1 cellular context compared by ENCODE assay signal in the genomic region with DNA sequence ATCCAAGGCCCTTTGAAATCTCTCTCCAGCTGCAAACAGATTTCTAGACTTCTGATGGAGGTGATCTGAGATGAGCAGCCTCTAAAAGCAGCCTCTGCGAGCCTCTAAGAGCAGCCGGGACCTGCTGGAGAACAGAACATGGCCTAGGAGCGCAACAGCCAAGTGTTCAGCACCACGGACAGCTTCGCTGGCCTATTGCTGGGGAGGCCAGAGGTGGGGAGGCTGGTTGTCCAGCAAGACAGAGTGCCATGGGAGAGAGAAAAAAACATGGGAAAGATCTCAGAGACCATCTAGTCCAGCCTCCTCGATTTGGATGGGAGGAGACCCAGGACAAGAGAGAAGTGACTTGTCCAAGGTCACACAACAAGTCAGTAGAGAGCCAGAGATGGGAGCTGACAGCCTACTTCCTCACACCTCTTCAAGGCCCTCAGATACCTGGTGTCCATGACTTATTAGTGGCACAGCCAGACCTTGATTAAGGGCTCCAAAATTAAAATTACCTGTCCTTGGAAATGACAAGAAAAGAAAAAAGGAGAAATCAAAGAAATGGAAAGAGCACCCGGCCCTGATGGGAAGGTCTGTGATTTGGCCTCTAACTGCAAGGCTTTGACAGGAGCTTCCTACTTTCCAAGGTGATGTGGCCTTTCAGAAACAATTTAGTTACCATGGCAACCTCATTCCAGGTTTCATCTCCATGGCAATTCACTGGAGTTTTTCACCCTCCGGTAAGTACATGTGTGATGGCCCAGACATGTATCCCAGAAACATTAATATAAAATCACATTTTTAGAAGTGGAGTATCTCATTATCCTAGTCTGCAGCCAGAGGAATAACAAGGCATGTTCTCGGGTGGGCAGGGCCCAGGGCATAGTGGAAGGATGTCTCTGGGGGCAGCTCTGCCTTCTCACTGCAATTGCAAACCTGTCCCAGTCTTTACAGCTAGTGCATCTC.
TF ChIP-seq lines count a peak whose summit lies in the region.

No MANE protein-coding gene starts in this region.

TF ChIP-seq in WTC11, 78 proteins besides CTCF, POLR2A, EP300 and RAD21 (continued from another document):
- TF ChIP-seq, protein P1, sequence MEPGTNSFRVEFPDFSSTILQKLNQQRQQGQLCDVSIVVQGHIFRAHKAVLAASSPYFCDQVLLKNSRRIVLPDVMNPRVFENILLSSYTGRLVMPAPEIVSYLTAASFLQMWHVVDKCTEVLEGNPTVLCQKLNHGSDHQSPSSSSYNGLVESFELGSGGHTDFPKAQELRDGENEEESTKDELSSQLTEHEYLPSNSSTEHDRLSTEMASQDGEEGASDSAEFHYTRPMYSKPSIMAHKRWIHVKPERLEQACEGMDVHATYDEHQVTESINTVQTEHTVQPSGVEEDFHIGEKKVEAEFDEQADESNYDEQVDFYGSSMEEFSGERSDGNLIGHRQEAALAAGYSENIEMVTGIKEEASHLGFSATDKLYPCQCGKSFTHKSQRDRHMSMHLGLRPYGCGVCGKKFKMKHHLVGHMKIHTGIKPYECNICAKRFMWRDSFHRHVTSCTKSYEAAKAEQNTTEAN (CRISPR knock-in tag; IDR thresholded peaks at IDR 0.05), result no peak
- TF ChIP-seq E2F5 (CRISPR knock-in tag; IDR thresholded peaks at IDR 0.05), result no peak
- no peak for TF ChIP-seq CREB1 (CRISPR knock-in tag; IDR thresholded peaks at IDR 0.05)
- TF ChIP-seq, protein P2, sequence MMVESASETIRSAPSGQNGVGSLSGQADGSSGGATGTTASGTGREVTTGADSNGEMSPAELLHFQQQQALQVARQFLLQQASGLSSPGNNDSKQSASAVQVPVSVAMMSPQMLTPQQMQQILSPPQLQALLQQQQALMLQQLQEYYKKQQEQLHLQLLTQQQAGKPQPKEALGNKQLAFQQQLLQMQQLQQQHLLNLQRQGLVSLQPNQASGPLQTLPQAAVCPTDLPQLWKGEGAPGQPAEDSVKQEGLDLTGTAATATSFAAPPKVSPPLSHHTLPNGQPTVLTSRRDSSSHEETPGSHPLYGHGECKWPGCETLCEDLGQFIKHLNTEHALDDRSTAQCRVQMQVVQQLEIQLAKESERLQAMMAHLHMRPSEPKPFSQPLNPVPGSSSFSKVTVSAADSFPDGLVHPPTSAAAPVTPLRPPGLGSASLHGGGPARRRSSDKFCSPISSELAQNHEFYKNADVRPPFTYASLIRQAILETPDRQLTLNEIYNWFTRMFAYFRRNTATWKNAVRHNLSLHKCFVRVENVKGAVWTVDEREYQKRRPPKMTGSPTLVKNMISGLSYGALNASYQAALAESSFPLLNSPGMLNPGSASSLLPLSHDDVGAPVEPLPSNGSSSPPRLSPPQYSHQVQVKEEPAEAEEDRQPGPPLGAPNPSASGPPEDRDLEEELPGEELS (CRISPR knock-in tag; IDR thresholded peaks at IDR 0.05), result no peak
- no peak; the same call in 1 of the 2 replicates for TF ChIP-seq MAX (CRISPR knock-in tag; IDR thresholded peaks at IDR 0.05)
- TF ChIP-seq PREB (CRISPR knock-in tag; IDR thresholded peaks at IDR 0.05; ENCODE audit: borderline replicate concordance), result no peak
- TF ChIP-seq SOX15 (CRISPR knock-in tag; IDR thresholded peaks at IDR 0.05), result no peak
- TF ChIP-seq, protein P3, sequence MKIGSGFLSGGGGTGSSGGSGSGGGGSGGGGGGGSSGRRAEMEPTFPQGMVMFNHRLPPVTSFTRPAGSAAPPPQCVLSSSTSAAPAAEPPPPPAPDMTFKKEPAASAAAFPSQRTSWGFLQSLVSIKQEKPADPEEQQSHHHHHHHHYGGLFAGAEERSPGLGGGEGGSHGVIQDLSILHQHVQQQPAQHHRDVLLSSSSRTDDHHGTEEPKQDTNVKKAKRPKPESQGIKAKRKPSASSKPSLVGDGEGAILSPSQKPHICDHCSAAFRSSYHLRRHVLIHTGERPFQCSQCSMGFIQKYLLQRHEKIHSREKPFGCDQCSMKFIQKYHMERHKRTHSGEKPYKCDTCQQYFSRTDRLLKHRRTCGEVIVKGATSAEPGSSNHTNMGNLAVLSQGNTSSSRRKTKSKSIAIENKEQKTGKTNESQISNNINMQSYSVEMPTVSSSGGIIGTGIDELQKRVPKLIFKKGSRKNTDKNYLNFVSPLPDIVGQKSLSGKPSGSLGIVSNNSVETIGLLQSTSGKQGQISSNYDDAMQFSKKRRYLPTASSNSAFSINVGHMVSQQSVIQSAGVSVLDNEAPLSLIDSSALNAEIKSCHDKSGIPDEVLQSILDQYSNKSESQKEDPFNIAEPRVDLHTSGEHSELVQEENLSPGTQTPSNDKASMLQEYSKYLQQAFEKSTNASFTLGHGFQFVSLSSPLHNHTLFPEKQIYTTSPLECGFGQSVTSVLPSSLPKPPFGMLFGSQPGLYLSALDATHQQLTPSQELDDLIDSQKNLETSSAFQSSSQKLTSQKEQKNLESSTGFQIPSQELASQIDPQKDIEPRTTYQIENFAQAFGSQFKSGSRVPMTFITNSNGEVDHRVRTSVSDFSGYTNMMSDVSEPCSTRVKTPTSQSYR (CRISPR knock-in tag; IDR thresholded peaks at IDR 0.05), result no peak
